Comparison of ENCODE assay signal across 8 cellular contexts in the genomic region with DNA sequence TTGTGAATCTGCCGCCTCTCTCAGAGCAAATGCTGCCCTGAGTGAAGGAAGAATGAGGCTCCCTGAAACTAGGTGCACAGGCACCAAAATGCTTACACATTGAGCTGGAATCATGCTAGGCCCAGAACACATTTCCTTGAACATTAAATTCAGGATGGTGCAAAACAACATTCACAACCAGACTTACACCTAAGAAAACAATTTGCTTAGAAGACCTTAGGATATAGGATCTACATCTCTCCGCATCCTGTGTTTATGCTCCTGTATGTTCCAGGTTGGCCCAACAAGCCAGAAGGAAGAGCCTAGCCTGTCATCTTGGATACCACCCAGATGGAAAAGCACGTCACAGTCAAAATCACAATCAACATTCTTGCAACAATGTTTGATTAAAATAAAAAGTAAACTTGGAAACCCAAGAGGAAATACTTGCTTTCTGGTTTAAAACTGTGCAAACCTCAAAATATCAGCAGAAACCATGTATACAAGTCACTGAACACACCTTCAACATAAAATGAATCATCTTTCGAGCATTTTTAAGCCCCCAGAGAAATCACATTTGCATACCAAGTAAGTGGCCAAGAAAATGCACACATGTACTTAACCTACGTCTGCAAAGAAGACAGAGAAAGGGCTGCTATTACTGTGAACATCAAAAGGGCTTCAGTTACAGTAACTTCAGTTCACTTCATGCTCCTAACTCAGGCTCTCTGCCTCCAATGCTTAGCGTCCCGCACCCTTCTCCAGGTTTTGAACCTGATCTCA. TPM values are rescaled to one million over a fixed set of nuclear protein-coding genes. Genes with fewer than 3 reads are reported as not detected.
DNase-seq lines count a peak whose midpoint lies in the region; ATAC-seq and TF ChIP-seq lines count a peak whose summit lies in the region.

No MANE protein-coding gene starts in this region.

- peak overlapping the region; percentile 78 for H3K4me3 ChIP-seq in psoas muscle

- 33 to 46% (median 35%) methylated on average over 7 of the region's 7 CpGs for WGBS in psoas muscle, 3 donors

- H3K27ac Mint-ChIP-seq in activated CD8-positive, alpha-beta memory T cell treated with anti-CD3 and anti-CD28 coated beads, Interleukin-2, amount 10 ng/mL, durations not matched to agents 7 days and 5 days = no peak overlapping the region
- peak overlapping the region; percentile 93 for H3K27ac Mint-ChIP-seq in HFFc6

- no peak for DNase-seq in activated CD8-positive, alpha-beta memory T cell treated with anti-CD3 and anti-CD28 coated beads, Interleukin-2, amount 10 ng/mL, durations not matched to agents 7 days and 5 days
- no peak for DNase-seq in activated CD8-positive, alpha-beta memory T cell treated with anti-CD3 and anti-CD28 coated beads, Interleukin-2, amount 50 U/mL, for 4 hours
- DNase-seq in HFFc6 (peak; percentile 25), RKO (ENCODE audit: low spot score) (peak; percentile 68), epithelial cell of prostate (ENCODE audit: low read depth, low spot score) (no peak), psoas muscle (no peak), NCI-H446 treated with DMSO at 0.1 percent for 48 hours (lab: John Stamatoyannopoulos, UW) (no peak)
- no peak for DNase-seq in activated effector memory CD4-positive, alpha-beta T cell treated with Interleukin-2 at 50 U/mL for 16 hours

- H3K27me3 ChIP-seq in psoas muscle (ENCODE audit: insufficient read depth in 3 of 3, low read length in 2 of 3) = no peaks in the 10 kb centered on the region

- peak overlapping the region; percentile 88 for H3K27ac ChIP-seq in epithelial cell of prostate
- peak overlapping the region; percentile 82 for H3K27ac ChIP-seq in psoas muscle

- H3K36me3 Mint-ChIP-seq in activated CD8-positive, alpha-beta memory T cell treated with anti-CD3 and anti-CD28 coated beads, Interleukin-2, amount 10 ng/mL, durations not matched to agents 7 days and 5 days = no peaks in the 10 kb centered on the region
- H3K36me3 Mint-ChIP-seq in HFFc6 (ENCODE audit: low read depth) = peaks cover 24% of the 10 kb centered on the region

- intact Hi-C loops in psoas muscle (cut with DNase I) = loop anchor here in 1 of 2 donors (10.0 kb wide), 1 partner anchor 234 kb away; no protein-coding TSS in a partner anchor

- peak overlapping the region; percentile 76 for H3K4me3 Mint-ChIP-seq in activated CD8-positive, alpha-beta memory T cell treated with anti-CD3 and anti-CD28 coated beads, Interleukin-2, amount 10 ng/mL, durations not matched to agents 7 days and 5 days
- peak overlapping the region; percentile 99 for H3K4me3 Mint-ChIP-seq in HFFc6

- H3K9me3 ChIP-seq in psoas muscle = no peaks in the 10 kb centered on the region

- TF ChIP-seq CTCF in HFFc6 (IDR thresholded peaks at IDR 0.05) = no peak
- TF ChIP-seq CTCF in psoas muscle (IDR thresholded peaks at IDR 0.05) = no peak

- H3K4me1 ChIP-seq in psoas muscle = peaks cover 18% of the 10 kb centered on the region

- H3K9me3 Mint-ChIP-seq in activated CD8-positive, alpha-beta memory T cell treated with anti-CD3 and anti-CD28 coated beads, Interleukin-2, amount 10 ng/mL, durations not matched to agents 7 days and 5 days (ENCODE audit: low read depth) = no peaks in the 10 kb centered on the region
- H3K9me3 Mint-ChIP-seq in HFFc6 = no peaks in the 10 kb centered on the region

- peaks cover 71% of the 10 kb centered on the region for H3K27me3 Mint-ChIP-seq in activated CD8-positive, alpha-beta memory T cell treated with anti-CD3 and anti-CD28 coated beads, Interleukin-2, amount 10 ng/mL, durations not matched to agents 7 days and 5 days
- H3K27me3 Mint-ChIP-seq in HFFc6 (ENCODE audit: insufficient read depth) = peaks cover 2% of the 10 kb centered on the region; the same call in 1 of the 2 replicates

- CTCF ChIA-PET in activated CD8-positive, alpha-beta memory T cell treated with anti-CD3 and anti-CD28 coated beads, Interleukin-2, amount 10 ng/mL, durations not matched to agents 7 days and 5 days (lab: Charles Lee) = interaction anchor here (2.2 to 6.0 kb wide), 2 partner anchors 11 to 737 kb away, joined by 12 to 29 read pairs; no protein-coding TSS in a partner anchor

- ATAC-seq in activated CD8-positive, alpha-beta memory T cell treated with anti-CD3 and anti-CD28 coated beads, Interleukin-2, amount 10 ng/mL, durations not matched to agents 7 days and 5 days = no peak
- no peak for ATAC-seq in psoas muscle

- peaks cover 0 to 23% of the 10 kb centered on the region in 2 donors for H3K36me3 ChIP-seq in psoas muscle (ENCODE audit: insufficient read depth in 1 of 2, low read depth in 1 of 2)

- H3K4me1 Mint-ChIP-seq in activated CD8-positive, alpha-beta memory T cell treated with anti-CD3 and anti-CD28 coated beads, Interleukin-2, amount 10 ng/mL, durations not matched to agents 7 days and 5 days = peaks cover 27% of the 10 kb centered on the region
- H3K4me1 Mint-ChIP-seq in HFFc6 (ENCODE audit: low read depth) = peaks cover 78% of the 10 kb centered on the region

RNA-seq across cellular contexts. Expression of gene ENC1, which starts 1.6 kb away (rescaled TPM):
- total RNA-seq in activated CD8-positive, alpha-beta memory T cell treated with anti-CD3 and anti-CD28 coated beads, Interleukin-2, amount 10 ng/mL, durations not matched to agents 7 days and 5 days = 1 to 10 TPM in 1 of 2 experiments, under 1 TPM in 1; 0.38 to 1.5 TPM
- total RNA-seq in HFFc6 (2021; fragmentation: NEBNext Ultra II Directional; extraction: Animal tissue kit (Norgen Biotek cat#: 25700)) = 10 to 100 TPM; 22.6 to 56.4 (median 25.4) TPM
- total RNA-seq in psoas muscle = 10 to 100 TPM in 2 of 4 donors, 1 to 10 TPM in 2; 2.4 to 28.3 (median 10.6) TPM
- polyA plus RNA-seq in psoas muscle = 1 to 10 TPM in 2 of 3 donors, under 1 TPM in 1; 0.58 to 2.8 (median 1.1) TPM

RNA-seq across cellular contexts. Expression of gene HEXB, which starts 46.1 kb away (rescaled TPM):
- 10 to 100 TPM; 63.6 to 74.6 TPM for total RNA-seq in activated CD8-positive, alpha-beta memory T cell treated with anti-CD3 and anti-CD28 coated beads, Interleukin-2, amount 10 ng/mL, durations not matched to agents 7 days and 5 days
- 100 to 1,000 TPM; 128 to 170 (median 151) TPM for total RNA-seq in HFFc6 (2021; fragmentation: NEBNext Ultra II Directional; extraction: Animal tissue kit (Norgen Biotek cat#: 25700))
- total RNA-seq in psoas muscle = 10 to 100 TPM; 48.1 to 63.3 (median 50.3) TPM
- polyA plus RNA-seq in psoas muscle = 10 to 100 TPM; 31.0 to 48.4 (median 43.9) TPM

Comparison
In these comparisons a context has a peak if more than half of its experiments do, and no peak if none do; other contexts are left out.
1. DNase-seq: peak in HFFc6 (single experiment) and RKO (single experiment); none in activated CD8-positive, alpha-beta memory T cell treated with anti-CD3 and anti-CD28 coated beads, Interleukin-2, amount 10 ng/mL, durations not matched to agents 7 days and 5 days (single experiment), activated CD8-positive, alpha-beta memory T cell treated with anti-CD3 and anti-CD28 coated beads, Interleukin-2, amount 50 U/mL, for 4 hours (single experiment), epithelial cell of prostate (single experiment), psoas muscle (0 of 2), activated effector memory CD4-positive, alpha-beta T cell treated with Interleukin-2 at 50 U/mL for 16 hours (single experiment) and NCI-H446 treated with DMSO at 0.1 percent for 48 hours (single experiment).